Comparison of ENCODE assay signal across 1 cellular context in the genomic region with DNA sequence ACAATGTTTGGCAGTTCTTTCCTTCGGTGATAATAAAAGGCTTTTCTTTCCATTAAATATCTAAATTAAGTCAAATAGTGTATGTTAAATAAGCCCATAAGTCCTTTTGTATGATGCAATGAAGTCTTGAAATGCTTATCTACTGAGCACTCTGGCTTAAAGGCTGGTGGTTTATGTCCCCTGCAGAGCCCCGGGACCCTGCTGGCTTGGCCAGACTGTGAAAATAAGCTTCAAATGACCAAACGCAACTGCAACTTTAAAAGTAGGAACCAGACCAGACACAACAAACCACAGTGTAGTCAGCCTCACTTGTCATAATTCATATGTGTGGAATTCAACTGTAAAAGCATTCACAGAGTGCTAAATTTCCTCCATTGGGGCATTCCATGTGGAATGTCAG.
TF ChIP-seq lines count a peak whose summit lies in the region.

No MANE protein-coding gene starts in this region.

TF ChIP-seq in H1, 55 proteins besides CTCF, POLR2A, EP300 and RAD21 (continued from another document):
- TF ChIP-seq, protein P1, sequence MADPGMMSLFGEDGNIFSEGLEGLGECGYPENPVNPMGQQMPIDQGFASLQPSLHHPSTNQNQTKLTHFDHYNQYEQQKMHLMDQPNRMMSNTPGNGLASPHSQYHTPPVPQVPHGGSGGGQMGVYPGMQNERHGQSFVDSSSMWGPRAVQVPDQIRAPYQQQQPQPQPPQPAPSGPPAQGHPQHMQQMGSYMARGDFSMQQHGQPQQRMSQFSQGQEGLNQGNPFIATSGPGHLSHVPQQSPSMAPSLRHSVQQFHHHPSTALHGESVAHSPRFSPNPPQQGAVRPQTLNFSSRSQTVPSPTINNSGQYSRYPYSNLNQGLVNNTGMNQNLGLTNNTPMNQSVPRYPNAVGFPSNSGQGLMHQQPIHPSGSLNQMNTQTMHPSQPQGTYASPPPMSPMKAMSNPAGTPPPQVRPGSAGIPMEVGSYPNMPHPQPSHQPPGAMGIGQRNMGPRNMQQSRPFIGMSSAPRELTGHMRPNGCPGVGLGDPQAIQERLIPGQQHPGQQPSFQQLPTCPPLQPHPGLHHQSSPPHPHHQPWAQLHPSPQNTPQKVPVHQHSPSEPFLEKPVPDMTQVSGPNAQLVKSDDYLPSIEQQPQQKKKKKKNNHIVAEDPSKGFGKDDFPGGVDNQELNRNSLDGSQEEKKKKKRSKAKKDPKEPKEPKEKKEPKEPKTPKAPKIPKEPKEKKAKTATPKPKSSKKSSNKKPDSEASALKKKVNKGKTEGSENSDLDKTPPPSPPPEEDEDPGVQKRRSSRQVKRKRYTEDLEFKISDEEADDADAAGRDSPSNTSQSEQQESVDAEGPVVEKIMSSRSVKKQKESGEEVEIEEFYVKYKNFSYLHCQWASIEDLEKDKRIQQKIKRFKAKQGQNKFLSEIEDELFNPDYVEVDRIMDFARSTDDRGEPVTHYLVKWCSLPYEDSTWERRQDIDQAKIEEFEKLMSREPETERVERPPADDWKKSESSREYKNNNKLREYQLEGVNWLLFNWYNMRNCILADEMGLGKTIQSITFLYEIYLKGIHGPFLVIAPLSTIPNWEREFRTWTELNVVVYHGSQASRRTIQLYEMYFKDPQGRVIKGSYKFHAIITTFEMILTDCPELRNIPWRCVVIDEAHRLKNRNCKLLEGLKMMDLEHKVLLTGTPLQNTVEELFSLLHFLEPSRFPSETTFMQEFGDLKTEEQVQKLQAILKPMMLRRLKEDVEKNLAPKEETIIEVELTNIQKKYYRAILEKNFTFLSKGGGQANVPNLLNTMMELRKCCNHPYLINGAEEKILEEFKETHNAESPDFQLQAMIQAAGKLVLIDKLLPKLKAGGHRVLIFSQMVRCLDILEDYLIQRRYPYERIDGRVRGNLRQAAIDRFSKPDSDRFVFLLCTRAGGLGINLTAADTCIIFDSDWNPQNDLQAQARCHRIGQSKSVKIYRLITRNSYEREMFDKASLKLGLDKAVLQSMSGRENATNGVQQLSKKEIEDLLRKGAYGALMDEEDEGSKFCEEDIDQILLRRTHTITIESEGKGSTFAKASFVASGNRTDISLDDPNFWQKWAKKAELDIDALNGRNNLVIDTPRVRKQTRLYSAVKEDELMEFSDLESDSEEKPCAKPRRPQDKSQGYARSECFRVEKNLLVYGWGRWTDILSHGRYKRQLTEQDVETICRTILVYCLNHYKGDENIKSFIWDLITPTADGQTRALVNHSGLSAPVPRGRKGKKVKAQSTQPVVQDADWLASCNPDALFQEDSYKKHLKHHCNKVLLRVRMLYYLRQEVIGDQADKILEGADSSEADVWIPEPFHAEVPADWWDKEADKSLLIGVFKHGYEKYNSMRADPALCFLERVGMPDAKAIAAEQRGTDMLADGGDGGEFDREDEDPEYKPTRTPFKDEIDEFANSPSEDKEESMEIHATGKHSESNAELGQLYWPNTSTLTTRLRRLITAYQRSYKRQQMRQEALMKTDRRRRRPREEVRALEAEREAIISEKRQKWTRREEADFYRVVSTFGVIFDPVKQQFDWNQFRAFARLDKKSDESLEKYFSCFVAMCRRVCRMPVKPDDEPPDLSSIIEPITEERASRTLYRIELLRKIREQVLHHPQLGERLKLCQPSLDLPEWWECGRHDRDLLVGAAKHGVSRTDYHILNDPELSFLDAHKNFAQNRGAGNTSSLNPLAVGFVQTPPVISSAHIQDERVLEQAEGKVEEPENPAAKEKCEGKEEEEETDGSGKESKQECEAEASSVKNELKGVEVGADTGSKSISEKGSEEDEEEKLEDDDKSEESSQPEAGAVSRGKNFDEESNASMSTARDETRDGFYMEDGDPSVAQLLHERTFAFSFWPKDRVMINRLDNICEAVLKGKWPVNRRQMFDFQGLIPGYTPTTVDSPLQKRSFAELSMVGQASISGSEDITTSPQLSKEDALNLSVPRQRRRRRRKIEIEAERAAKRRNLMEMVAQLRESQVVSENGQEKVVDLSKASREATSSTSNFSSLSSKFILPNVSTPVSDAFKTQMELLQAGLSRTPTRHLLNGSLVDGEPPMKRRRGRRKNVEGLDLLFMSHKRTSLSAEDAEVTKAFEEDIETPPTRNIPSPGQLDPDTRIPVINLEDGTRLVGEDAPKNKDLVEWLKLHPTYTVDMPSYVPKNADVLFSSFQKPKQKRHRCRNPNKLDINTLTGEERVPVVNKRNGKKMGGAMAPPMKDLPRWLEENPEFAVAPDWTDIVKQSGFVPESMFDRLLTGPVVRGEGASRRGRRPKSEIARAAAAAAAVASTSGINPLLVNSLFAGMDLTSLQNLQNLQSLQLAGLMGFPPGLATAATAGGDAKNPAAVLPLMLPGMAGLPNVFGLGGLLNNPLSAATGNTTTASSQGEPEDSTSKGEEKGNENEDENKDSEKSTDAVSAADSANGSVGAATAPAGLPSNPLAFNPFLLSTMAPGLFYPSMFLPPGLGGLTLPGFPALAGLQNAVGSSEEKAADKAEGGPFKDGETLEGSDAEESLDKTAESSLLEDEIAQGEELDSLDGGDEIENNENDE (IDR thresholded peaks at IDR 0.05; ENCODE audit: insufficient replicate concordance, low read length) = no peak
- TF ChIP-seq, protein P2, sequence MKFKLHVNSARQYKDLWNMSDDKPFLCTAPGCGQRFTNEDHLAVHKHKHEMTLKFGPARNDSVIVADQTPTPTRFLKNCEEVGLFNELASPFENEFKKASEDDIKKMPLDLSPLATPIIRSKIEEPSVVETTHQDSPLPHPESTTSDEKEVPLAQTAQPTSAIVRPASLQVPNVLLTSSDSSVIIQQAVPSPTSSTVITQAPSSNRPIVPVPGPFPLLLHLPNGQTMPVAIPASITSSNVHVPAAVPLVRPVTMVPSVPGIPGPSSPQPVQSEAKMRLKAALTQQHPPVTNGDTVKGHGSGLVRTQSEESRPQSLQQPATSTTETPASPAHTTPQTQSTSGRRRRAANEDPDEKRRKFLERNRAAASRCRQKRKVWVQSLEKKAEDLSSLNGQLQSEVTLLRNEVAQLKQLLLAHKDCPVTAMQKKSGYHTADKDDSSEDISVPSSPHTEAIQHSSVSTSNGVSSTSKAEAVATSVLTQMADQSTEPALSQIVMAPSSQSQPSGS (IDR thresholded peaks at IDR 0.05; ENCODE audit: low read length) = no peak
